In genomic region chr21:14454642-14455009, GRCh38 we compare ENCODE assay signal across 11 cellular contexts.
DNase-seq lines count a peak whose midpoint lies in the region; ATAC-seq and TF ChIP-seq lines count a peak whose summit lies in the region.
"Had no signal": no experiment of that assay in that cellular context is flagged by ENCODE, and none has a peak within 500 bp of the region (broad histone marks: within the 10 kb centered on the region; RNA-seq: fewer than 3 reads in every experiment).

No MANE protein-coding gene starts in this region.

- CTCF ChIA-PET in activated CD8-positive, alpha-beta T cell treated with anti-CD3 and anti-CD28 coated beads, Interleukin-2, amount 10 ng/mL, durations not matched to agents 7 days and 5 days (lab: Charles Lee), result interaction anchor here (0.8 to 0.9 kb wide), 3 partner anchors 15 to 284 kb away, joined by 3 to 4 read pairs (median 3); no protein-coding TSS in a partner anchor

- TF ChIP-seq CTCF in GM13976 (IDR thresholded peaks at IDR 0.05; ENCODE audit: borderline replicate concordance, control extremely low read depth, extremely low read depth, insufficient read depth, missing control alignments), result no peak
- TF ChIP-seq CTCF in BE2C (IDR thresholded peaks at IDR 0.05; ENCODE audit: low read depth, low read length), result no peak

- H3K27ac Mint-ChIP-seq in activated CD8-positive, alpha-beta T cell treated with anti-CD3 and anti-CD28 coated beads, Interleukin-2, amount 10 ng/mL, durations not matched to agents 7 days and 5 days, result peak overlapping the region; percentile 82
- H3K27ac Mint-ChIP-seq: brain had no signal

- H3K4me1 ChIP-seq in BE2C, result no peaks in the 10 kb centered on the region

- no peak overlapping the region for H3K4me3 ChIP-seq in BE2C (ENCODE audit: low read depth, low read length)

- H3K27me3 Mint-ChIP-seq in activated CD8-positive, alpha-beta T cell treated with anti-CD3 and anti-CD28 coated beads, Interleukin-2, amount 10 ng/mL, durations not matched to agents 7 days and 5 days (ENCODE audit: low read depth), result no peaks in the 10 kb centered on the region
- H3K27me3 Mint-ChIP-seq: brain had no signal

- in situ Hi-C loops in GM13976 (cut with MboI; ENCODE audit: low sequenced_read_pairs, unreplicated experiment), result no loop called here

- no peaks in the 10 kb centered on the region for H3K27me3 ChIP-seq in BE2C

- H3K4me3 Mint-ChIP-seq in activated CD8-positive, alpha-beta T cell treated with anti-CD3 and anti-CD28 coated beads, Interleukin-2, amount 10 ng/mL, durations not matched to agents 7 days and 5 days, result peak overlapping the region; percentile 31
- H3K4me3 Mint-ChIP-seq: brain had no signal

- H3K9me3 ChIP-seq in BE2C, result no peaks in the 10 kb centered on the region

- peaks cover 54% of the 10 kb centered on the region for H3K4me1 Mint-ChIP-seq in activated CD8-positive, alpha-beta T cell treated with anti-CD3 and anti-CD28 coated beads, Interleukin-2, amount 10 ng/mL, durations not matched to agents 7 days and 5 days (ENCODE audit: low read depth)
- H3K4me1 Mint-ChIP-seq: brain had no signal

- H3K9me3 Mint-ChIP-seq in activated CD8-positive, alpha-beta T cell treated with anti-CD3 and anti-CD28 coated beads, Interleukin-2, amount 10 ng/mL, durations not matched to agents 7 days and 5 days (ENCODE audit: insufficient read depth), result peaks cover 4% of the 10 kb centered on the region
- H3K9me3 Mint-ChIP-seq: brain had no signal

- DNase-seq in GM13976 (ENCODE audit: low spot score) (peak; percentile 9), BE2C (no peak), NCI-H510A treated with DMSO at 0.1 percent for 48 hours (lab: John Stamatoyannopoulos, UW) (no peak), T1000 (lab: John Stamatoyannopoulos, UW) (no peak)
- DNase-seq in activated CD8-positive, alpha-beta T cell treated with anti-CD3 and anti-CD28 coated beads, Interleukin-2, amount 10 ng/mL, durations not matched to agents 7 days and 5 days, result no peak
- no peak for DNase-seq in stimulated activated CD4-positive, alpha-beta T cell treated with anti-CD3 and anti-CD28 coated beads, Interleukin-12 subunit alpha, Interleukin-12 subunit beta, amount 100 ng/mL, for 4 hours
- DNase-seq: NK-92 treated with Interleukin-12 subunit alpha and Interleukin-12 subunit beta, amount 100 ng/mL, for 24 hours; stimulated activated CD4-positive, alpha-beta T cell treated with anti-CD3 and anti-CD28 coated beads, Interleukin-4, amount 100 ng/mL, for 1 hour had no signal

- ATAC-seq in GM19438 (IDR thresholded peaks at IDR 0.05; ENCODE audit: low read depth, unreplicated experiment) (peak; percentile 74), HG02981 (IDR thresholded peaks at IDR 0.05; ENCODE audit: unreplicated experiment) (peak; percentile 84)
- peak; percentile 28 for ATAC-seq in activated CD8-positive, alpha-beta T cell treated with anti-CD3 and anti-CD28 coated beads, Interleukin-2, amount 10 ng/mL, durations not matched to agents 7 days and 5 days

- H3K36me3 Mint-ChIP-seq in activated CD8-positive, alpha-beta T cell treated with anti-CD3 and anti-CD28 coated beads, Interleukin-2, amount 10 ng/mL, durations not matched to agents 7 days and 5 days (ENCODE audit: low read depth), result peaks cover 19% of the 10 kb centered on the region
- H3K36me3 Mint-ChIP-seq: brain had no signal

- POLR2A ChIA-PET in activated CD8-positive, alpha-beta T cell treated with anti-CD3 and anti-CD28 coated beads, Interleukin-2, amount 10 ng/mL, durations not matched to agents 7 days and 5 days (lab: Charles Lee), result interaction anchor here (0.6 to 3.0 kb wide), 2 partner anchors 28 to 126 kb away, joined by 3 to 20 read pairs; no protein-coding TSS in a partner anchor

- no peaks in the 10 kb centered on the region for H3K36me3 ChIP-seq in BE2C

Comparison
In these comparisons a context has a peak if more than half of its experiments do, and no peak if none do; other contexts are left out.
1. ATAC-seq: peak in every context shown above with its lines; median percentile 84 in HG02981; 74 in GM19438; 28 in activated CD8-positive, alpha-beta T cell treated with anti-CD3 and anti-CD28 coated beads, Interleukin-2, amount 10 ng/mL, durations not matched to agents 7 days and 5 days.